1 cellular context compared by ENCODE assay signal in the genomic region with DNA sequence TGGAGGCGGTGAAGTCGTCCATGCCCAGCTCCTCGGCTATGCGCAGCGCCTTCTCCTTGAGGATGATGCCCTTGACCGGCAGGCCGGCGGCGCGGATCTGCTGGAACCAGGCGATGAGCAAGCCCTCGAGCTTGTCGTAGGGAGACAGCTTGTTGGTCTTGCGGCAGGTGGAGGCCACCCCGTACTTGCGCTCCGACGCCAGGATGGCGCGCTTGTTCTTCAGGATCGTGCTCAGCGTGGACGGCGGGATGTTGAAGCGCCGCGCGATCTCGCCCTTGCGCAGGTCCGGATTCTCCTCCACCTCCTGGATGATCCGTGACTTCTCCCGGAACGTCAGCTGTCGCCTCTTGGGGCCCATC.
TF ChIP-seq lines count a peak whose summit lies in the region.

No MANE protein-coding gene starts in this region.

TF ChIP-seq in K562, 482 proteins besides CTCF, POLR2A, EP300 and RAD21 (continued from another document):
- TF ChIP-seq, protein P1, sequence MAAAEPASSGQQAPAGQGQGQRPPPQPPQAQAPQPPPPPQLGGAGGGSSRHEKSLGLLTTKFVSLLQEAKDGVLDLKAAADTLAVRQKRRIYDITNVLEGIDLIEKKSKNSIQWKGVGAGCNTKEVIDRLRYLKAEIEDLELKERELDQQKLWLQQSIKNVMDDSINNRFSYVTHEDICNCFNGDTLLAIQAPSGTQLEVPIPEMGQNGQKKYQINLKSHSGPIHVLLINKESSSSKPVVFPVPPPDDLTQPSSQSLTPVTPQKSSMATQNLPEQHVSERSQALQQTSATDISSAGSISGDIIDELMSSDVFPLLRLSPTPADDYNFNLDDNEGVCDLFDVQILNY (CRISPR knock-in tag; IDR thresholded peaks at IDR 0.05), result no peak
- no peak for TF ChIP-seq ZKSCAN1 (IDR thresholded peaks at IDR 0.05; ENCODE audit: low read depth, low read length)
- TF ChIP-seq, protein P2, sequence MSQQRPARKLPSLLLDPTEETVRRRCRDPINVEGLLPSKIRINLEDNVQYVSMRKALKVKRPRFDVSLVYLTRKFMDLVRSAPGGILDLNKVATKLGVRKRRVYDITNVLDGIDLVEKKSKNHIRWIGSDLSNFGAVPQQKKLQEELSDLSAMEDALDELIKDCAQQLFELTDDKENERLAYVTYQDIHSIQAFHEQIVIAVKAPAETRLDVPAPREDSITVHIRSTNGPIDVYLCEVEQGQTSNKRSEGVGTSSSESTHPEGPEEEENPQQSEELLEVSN (IDR thresholded peaks at IDR 0.05; ENCODE audit: borderline replicate concordance in 1 of 2, extremely low read depth in 1 of 2, insufficient read depth in 1 of 2, insufficient read length in 1 of 2, low read depth in 1 of 2, low read length in 1 of 2, poor library complexity in 1 of 2, severe bottlenecking in 1 of 2), result peak; percentile 81 to 82
- no peak for TF ChIP-seq ZNF507 (tag; conservative IDR thresholded peaks at IDR 0.05)
- TF ChIP-seq CBFA2T3 (IDR thresholded peaks at IDR 0.05), result no peak
- TF ChIP-seq, protein P3, sequence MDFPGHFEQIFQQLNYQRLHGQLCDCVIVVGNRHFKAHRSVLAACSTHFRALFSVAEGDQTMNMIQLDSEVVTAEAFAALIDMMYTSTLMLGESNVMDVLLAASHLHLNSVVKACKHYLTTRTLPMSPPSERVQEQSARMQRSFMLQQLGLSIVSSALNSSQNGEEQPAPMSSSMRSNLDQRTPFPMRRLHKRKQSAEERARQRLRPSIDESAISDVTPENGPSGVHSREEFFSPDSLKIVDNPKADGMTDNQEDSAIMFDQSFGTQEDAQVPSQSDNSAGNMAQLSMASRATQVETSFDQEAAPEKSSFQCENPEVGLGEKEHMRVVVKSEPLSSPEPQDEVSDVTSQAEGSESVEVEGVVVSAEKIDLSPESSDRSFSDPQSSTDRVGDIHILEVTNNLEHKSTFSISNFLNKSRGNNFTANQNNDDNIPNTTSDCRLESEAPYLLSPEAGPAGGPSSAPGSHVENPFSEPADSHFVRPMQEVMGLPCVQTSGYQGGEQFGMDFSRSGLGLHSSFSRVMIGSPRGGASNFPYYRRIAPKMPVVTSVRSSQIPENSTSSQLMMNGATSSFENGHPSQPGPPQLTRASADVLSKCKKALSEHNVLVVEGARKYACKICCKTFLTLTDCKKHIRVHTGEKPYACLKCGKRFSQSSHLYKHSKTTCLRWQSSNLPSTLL (IDR thresholded peaks at IDR 0.05), result no peak
- no peak for TF ChIP-seq ZNF253 (CRISPR knock-in tag; conservative IDR thresholded peaks at IDR 0.05)
- TF ChIP-seq, protein P4, sequence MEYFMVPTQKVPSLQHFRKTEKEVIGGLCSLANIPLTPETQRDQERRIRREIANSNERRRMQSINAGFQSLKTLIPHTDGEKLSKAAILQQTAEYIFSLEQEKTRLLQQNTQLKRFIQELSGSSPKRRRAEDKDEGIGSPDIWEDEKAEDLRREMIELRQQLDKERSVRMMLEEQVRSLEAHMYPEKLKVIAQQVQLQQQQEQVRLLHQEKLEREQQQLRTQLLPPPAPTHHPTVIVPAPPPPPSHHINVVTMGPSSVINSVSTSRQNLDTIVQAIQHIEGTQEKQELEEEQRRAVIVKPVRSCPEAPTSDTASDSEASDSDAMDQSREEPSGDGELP (CRISPR knock-in tag; IDR thresholded peaks at IDR 0.05; ENCODE audit: borderline replicate concordance), result 0 out of 2 replicates have a peak, but pooled peaks have one; percentile 34
- TF ChIP-seq ZKSCAN3 (CRISPR knock-in tag; IDR thresholded peaks at IDR 0.05), result no peak
- peak; percentile 77 for TF ChIP-seq POLR2G (IDR thresholded peaks at IDR 0.05; ENCODE audit: low read depth, low read length)
- TF ChIP-seq, protein P5, sequence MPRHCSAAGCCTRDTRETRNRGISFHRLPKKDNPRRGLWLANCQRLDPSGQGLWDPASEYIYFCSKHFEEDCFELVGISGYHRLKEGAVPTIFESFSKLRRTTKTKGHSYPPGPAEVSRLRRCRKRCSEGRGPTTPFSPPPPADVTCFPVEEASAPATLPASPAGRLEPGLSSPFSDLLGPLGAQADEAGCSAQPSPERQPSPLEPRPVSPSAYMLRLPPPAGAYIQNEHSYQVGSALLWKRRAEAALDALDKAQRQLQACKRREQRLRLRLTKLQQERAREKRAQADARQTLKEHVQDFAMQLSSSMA (CRISPR knock-in tag; IDR thresholded peaks at IDR 0.05), result no peak
- TF ChIP-seq, protein P6, sequence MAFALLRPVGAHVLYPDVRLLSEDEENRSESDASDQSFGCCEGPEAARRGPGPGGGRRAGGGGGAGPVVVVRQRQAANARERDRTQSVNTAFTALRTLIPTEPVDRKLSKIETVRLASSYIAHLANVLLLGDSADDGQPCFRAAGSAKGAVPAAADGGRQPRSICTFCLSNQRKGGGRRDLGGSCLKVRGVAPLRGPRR (CRISPR knock-in tag; IDR thresholded peaks at IDR 0.05), result no peak
- TF ChIP-seq STAT5A (IDR thresholded peaks at IDR 0.05; ENCODE audit: borderline replicate concordance, low read length), result no peak
- no peak for TF ChIP-seq ATF1 (CRISPR knock-in tag; IDR thresholded peaks at IDR 0.05)
- TF ChIP-seq ATF1 (tag; IDR thresholded peaks at IDR 0.05), result no peak
- 0 out of 4 replicates have a peak, but pooled peaks of 1 of the 2 experiments have one; percentile 26 for TF ChIP-seq FOXA3 (CRISPR knock-in tag; conservative IDR thresholded peaks at IDR 0.05 in 1 of 2, IDR thresholded peaks at IDR 0.05 in 1 of 2)
- TF ChIP-seq PHF8 (IDR thresholded peaks at IDR 0.05; ENCODE audit: borderline replicate concordance, low read length), result peak; percentile 47; the same call in 1 of the 2 replicates
- no peak for TF ChIP-seq STAT5B (CRISPR knock-in tag; IDR thresholded peaks at IDR 0.05)
- TF ChIP-seq, protein P7, sequence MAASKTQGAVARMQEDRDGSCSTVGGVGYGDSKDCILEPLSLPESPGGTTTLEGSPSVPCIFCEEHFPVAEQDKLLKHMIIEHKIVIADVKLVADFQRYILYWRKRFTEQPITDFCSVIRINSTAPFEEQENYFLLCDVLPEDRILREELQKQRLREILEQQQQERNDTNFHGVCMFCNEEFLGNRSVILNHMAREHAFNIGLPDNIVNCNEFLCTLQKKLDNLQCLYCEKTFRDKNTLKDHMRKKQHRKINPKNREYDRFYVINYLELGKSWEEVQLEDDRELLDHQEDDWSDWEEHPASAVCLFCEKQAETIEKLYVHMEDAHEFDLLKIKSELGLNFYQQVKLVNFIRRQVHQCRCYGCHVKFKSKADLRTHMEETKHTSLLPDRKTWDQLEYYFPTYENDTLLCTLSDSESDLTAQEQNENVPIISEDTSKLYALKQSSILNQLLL (CRISPR knock-in tag; IDR thresholded peaks at IDR 0.05; ENCODE audit: borderline replicate concordance), result no peak
- TF ChIP-seq MCM2 (IDR thresholded peaks at IDR 0.05; ENCODE audit: low read depth), result no peak
- TF ChIP-seq, protein P8, sequence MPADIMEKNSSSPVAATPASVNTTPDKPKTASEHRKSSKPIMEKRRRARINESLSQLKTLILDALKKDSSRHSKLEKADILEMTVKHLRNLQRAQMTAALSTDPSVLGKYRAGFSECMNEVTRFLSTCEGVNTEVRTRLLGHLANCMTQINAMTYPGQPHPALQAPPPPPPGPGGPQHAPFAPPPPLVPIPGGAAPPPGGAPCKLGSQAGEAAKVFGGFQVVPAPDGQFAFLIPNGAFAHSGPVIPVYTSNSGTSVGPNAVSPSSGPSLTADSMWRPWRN (IDR thresholded peaks at IDR 0.05; ENCODE audit: low read depth), result no peak
- TF ChIP-seq CAMTA2 (CRISPR knock-in tag; conservative IDR thresholded peaks at IDR 0.05), result no peak
- no peak for TF ChIP-seq CEBPB (tag; IDR thresholded peaks at IDR 0.05)
- TF ChIP-seq FIP1L1 (IDR thresholded peaks at IDR 0.05; ENCODE audit: low read depth, low read length, poor library complexity, severe bottlenecking), result peak; percentile 10
- peak; percentile 77 for TF ChIP-seq RBFOX2 (IDR thresholded peaks at IDR 0.05; ENCODE audit: low read depth, low read length)
- peak; percentile 79 for TF ChIP-seq RBBP5 (IDR thresholded peaks at IDR 0.05; ENCODE audit: borderline replicate concordance, insufficient read depth, low read length, poor library complexity, severe bottlenecking)
- TF ChIP-seq SRSF1 (IDR thresholded peaks at IDR 0.05; ENCODE audit: low read depth, low read length), result no peak
- no peak for TF ChIP-seq HDGF (IDR thresholded peaks at IDR 0.05)
- no peak for TF ChIP-seq EP400 (IDR thresholded peaks at IDR 0.05)
- TF ChIP-seq CREM (IDR thresholded peaks at IDR 0.05; ENCODE audit: low read depth), result no peak
- no peak for TF ChIP-seq SMARCE1 (IDR thresholded peaks at IDR 0.05)
- TF ChIP-seq ZNF184 (CRISPR knock-in tag; IDR thresholded peaks at IDR 0.05), result no peak
- no peak for TF ChIP-seq ZNF75A (CRISPR knock-in tag; IDR thresholded peaks at IDR 0.05)
- TF ChIP-seq, protein P9, sequence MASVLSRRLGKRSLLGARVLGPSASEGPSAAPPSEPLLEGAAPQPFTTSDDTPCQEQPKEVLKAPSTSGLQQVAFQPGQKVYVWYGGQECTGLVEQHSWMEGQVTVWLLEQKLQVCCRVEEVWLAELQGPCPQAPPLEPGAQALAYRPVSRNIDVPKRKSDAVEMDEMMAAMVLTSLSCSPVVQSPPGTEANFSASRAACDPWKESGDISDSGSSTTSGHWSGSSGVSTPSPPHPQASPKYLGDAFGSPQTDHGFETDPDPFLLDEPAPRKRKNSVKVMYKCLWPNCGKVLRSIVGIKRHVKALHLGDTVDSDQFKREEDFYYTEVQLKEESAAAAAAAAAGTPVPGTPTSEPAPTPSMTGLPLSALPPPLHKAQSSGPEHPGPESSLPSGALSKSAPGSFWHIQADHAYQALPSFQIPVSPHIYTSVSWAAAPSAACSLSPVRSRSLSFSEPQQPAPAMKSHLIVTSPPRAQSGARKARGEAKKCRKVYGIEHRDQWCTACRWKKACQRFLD (CRISPR knock-in tag; IDR thresholded peaks at IDR 0.05), result no peak; the same call in 1 of the 2 replicates
- peak; percentile 58 to 75 for TF ChIP-seq NRF1 (conservative IDR thresholded peaks at IDR 0.05 in 1 of 2, IDR thresholded peaks at IDR 0.05 in 1 of 2)
- TF ChIP-seq, protein P10, sequence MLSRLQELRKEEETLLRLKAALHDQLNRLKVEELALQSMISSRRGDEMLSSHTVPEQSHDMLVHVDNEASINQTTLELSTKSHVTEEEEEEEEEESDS (CRISPR knock-in tag; IDR thresholded peaks at IDR 0.05), result no peak
TF ChIP-seq in K562: peak in this region for 22.
